In genomic region chr5:134851307-134851923, GRCh38 we compare ENCODE assay signal across 8 cellular contexts. TPM values are rescaled to one million over a fixed set of nuclear protein-coding genes. Genes with fewer than 3 reads are reported as not detected.
A peak's percentile ranks its signal among the peaks of the same experiment; 100 is the strongest.
DNase-seq lines count a peak whose midpoint lies in the region; TF ChIP-seq lines count a peak whose summit lies in the region.

No MANE protein-coding gene starts in this region.

- DNase-seq in AG04449 (ENCODE audit: low read depth, low spot score) = no peak
- peak; percentile 49 for DNase-seq in RWPE1 (ENCODE audit: low spot score)
- peak; percentile 37 for DNase-seq in fibroblast of villous mesenchyme (ENCODE audit: low read depth)
- DNase-seq in SHP77 (lab: John Stamatoyannopoulos, UW) = no peak
- DNase-seq in T1000 (lab: John Stamatoyannopoulos, UW) = no peak
- no peak for DNase-seq in NCI-H1092 treated with DMSO at 0.1 percent for 48 hours (lab: John Stamatoyannopoulos, UW)
- DNase-seq in substantia nigra (lab: John Stamatoyannopoulos, UW) = no peak

- CTCF ChIA-PET in AG04449 (lab: Yijun Ruan, JAX) (interaction anchor here (0.5 to 2.4 kb wide), 17 partner anchors 10 to 113 kb away, joined by 3 to 26 read pairs (median 4); partner anchors contain the start of gene CAMLG), RWPE1 (lab: Yijun Ruan, JAX) (interaction anchor here (0.5 to 1.1 kb wide), 8 partner anchors 8 to 311 kb away, joined by 3 to 4 read pairs (median 3); partner anchors contain the start of gene PCBD2)

- POLR2A ChIA-PET in AG04449 (lab: Yijun Ruan, JAX) = interaction anchor here (0.7 kb wide), 1 partner anchor 197 kb away, joined by 3 read pairs; no protein-coding TSS in a partner anchor
- POLR2A ChIA-PET in RWPE1 (lab: Yijun Ruan, JAX; ENCODE audit: low non-redundant PET) = interaction anchor here (0.6 kb wide), 2 partner anchors 16 to 203 kb away, joined by 4 to 7 read pairs; no protein-coding TSS in a partner anchor

- TF ChIP-seq CTCF in AG04449 (IDR thresholded peaks at IDR 0.05; ENCODE audit: insufficient read depth, low read length, missing control alignments) (peak; percentile 53), GM12872 (IDR thresholded peaks at IDR 0.05; ENCODE audit: insufficient read depth, low read depth, low read length) (peak; percentile 54; the same call in 1 of the 3 replicates), RWPE1 (conservative IDR thresholded peaks at IDR 0.05; ENCODE audit: low read depth) (peak; percentile 83), fibroblast of villous mesenchyme (IDR thresholded peaks at IDR 0.05; ENCODE audit: insufficient read depth, low read depth, low read length) (peak; percentile 63)

- no peak overlapping the region for H3K4me3 ChIP-seq in AG04449 (ENCODE audit: low read depth, low read length)
- H3K4me3 ChIP-seq in fibroblast of villous mesenchyme (ENCODE audit: low read depth, low read length) = no peak overlapping the region

- H3K27ac ChIP-seq in RWPE1 (peak overlapping the region; percentile 37), substantia nigra (ENCODE audit: low read depth, low read length, poor library complexity, severe bottlenecking) (no peak overlapping the region)

RNA-seq across cellular contexts. Expression of gene C5orf24, which starts 5.6 kb away (rescaled TPM):
- total RNA-seq in fibroblast of villous mesenchyme = 46.4 and 59.6 TPM in 2 replicates

RNA-seq across cellular contexts. Expression of gene TXNDC15, which starts 22.8 kb away (rescaled TPM):
- 138 and 141 TPM in 2 replicates for total RNA-seq in fibroblast of villous mesenchyme

RNA-seq across cellular contexts. Expression of gene PCBD2, which starts 53.5 kb away (rescaled TPM):
- 4.5 and 4.7 TPM in 2 replicates for total RNA-seq in fibroblast of villous mesenchyme

Comparison
In these comparisons a context has a peak if more than half of its experiments do, and no peak if none do; other contexts are left out.
1. DNase-seq: peak in RWPE1 (single experiment) and fibroblast of villous mesenchyme (single experiment); none in AG04449 (single experiment), SHP77 (0 of 2), T1000 (single experiment), NCI-H1092 treated with DMSO at 0.1 percent for 48 hours (single experiment) and substantia nigra (0 of 49).
2. Peak in every context shown above with its lines, with median percentiles within 50 percentile points of each other: CTCF ChIP-seq.